ENCODE assay signal across 10 cellular contexts in genomic region chr5:141657937-141658545, GRCh38. TPM values are rescaled to one million over a fixed set of nuclear protein-coding genes. Genes with fewer than 3 reads are reported as not detected.
A peak's percentile ranks its signal among the peaks of the same experiment; 100 is the strongest.
DNase-seq lines count a peak whose midpoint lies in the region; ATAC-seq and TF ChIP-seq lines count a peak whose summit lies in the region.
"Had no signal": no experiment of that assay in that cellular context is flagged by ENCODE, and none has a peak within 500 bp of the region (broad histone marks: within the 10 kb centered on the region; RNA-seq: fewer than 3 reads in every experiment).

No MANE protein-coding gene starts in this region.

- POLR2A ChIA-PET in HEK293 (lab: Yijun Ruan, JAX): interaction anchor here (1.9 kb wide), 1 partner anchor 21 kb away, joined by 9 read pairs; the partner anchor contains the start of genes HDAC3 and RELL2

- no peak overlapping the region for H3K27ac ChIP-seq in HEK293 (ENCODE audit: extremely low read depth, low read depth, low read length)

- H3K4me1 ChIP-seq in HEK293 (ENCODE audit: control insufficient read depth, insufficient read depth, low read length): no peaks in the 10 kb centered on the region
- no peaks in the 10 kb centered on the region; the same call in 1 of the 2 replicates for H3K4me1 ChIP-seq in BE2C

- TF ChIP-seq CTCF in HEK293 (tag by site-specific recombination; IDR thresholded peaks at IDR 0.05) (no peak), BE2C (IDR thresholded peaks at IDR 0.05; ENCODE audit: low read depth, low read length) (no peak)

- H3K36me3 ChIP-seq in HEK293 (ENCODE audit: control insufficient read depth in 2 of 2, insufficient read depth in 1 of 2, low read length in 2 of 2) (peaks cover 0 to 6% of the 10 kb centered on the region in 2 experiments; a peak in 1 of 3 replicates), BE2C (peaks cover 18% of the 10 kb centered on the region)

- no peaks in the 10 kb centered on the region for H3K27me3 ChIP-seq in BE2C

- DNase-seq in GM04504 (ENCODE audit: low read depth): peak; percentile 44
- peak; percentile 84 for DNase-seq in RKO (ENCODE audit: low spot score)
- DNase-seq in iris pigment epithelial cell (ENCODE audit: low read depth): peak; percentile 98
- DNase-seq in iPS-NIHi11 (ENCODE audit: low spot score): no peak
- DNase-seq in BE2C: no peak
- DNase-seq in NCI-H345 treated with DMSO at 0.1 percent for 48 hours (lab: John Stamatoyannopoulos, UW; ENCODE audit: unreplicated experiment): no peak
- DNase-seq: NCI-H187 treated with DMSO at 0.1 percent for 48 hours had no signal

- CTCF ChIA-PET in HEK293 (lab: Yijun Ruan, JAX): interaction anchor here (0.7 to 1.9 kb wide), 4 partner anchors 11 to 357 kb away, joined by 3 to 8 read pairs (median 4); no protein-coding TSS in a partner anchor

- ATAC-seq in GM18505 (IDR thresholded peaks at IDR 0.05; ENCODE audit: unreplicated experiment): no peak
- ATAC-seq: sciatic nerve had no signal

- H3K4me3 ChIP-seq in HEK293 (ENCODE audit: low read depth, low read length): no peak overlapping the region
- no peak overlapping the region for H3K4me3 ChIP-seq in BE2C (ENCODE audit: low read depth, low read length)

- no peak for TF ChIP-seq POLR2A in GM18505 (IDR thresholded peaks at IDR 0.05; ENCODE audit: borderline replicate concordance, extremely low read depth, insufficient read depth, insufficient read length)

- no peaks in the 10 kb centered on the region for H3K9me3 ChIP-seq in HEK293 (ENCODE audit: control insufficient read depth, insufficient read depth, low read depth, low read length)
- no peaks in the 10 kb centered on the region for H3K9me3 ChIP-seq in BE2C

TF ChIP-seq in HEK293, 187 proteins besides CTCF, POLR2A, EP300 and RAD21 (continues in another document):
- TF ChIP-seq HIC1 (tag by site-specific recombination; IDR thresholded peaks at IDR 0.05): peak; percentile 93
- 0 out of 2 replicates have a peak, but pooled peaks have one; percentile 35 for TF ChIP-seq ZBTB10 (tag by site-specific recombination; IDR thresholded peaks at IDR 0.05)
- peak; percentile 81; the same call in 1 of the 2 replicates for TF ChIP-seq ZNF184 (tag by site-specific recombination; IDR thresholded peaks at IDR 0.05)
- peak; percentile 86 for TF ChIP-seq ZFP37 (tag by site-specific recombination; IDR thresholded peaks at IDR 0.05)
- peak; percentile 54; the same call in 1 of the 2 replicates for TF ChIP-seq KLF8 (tag by site-specific recombination; IDR thresholded peaks at IDR 0.05)
- peak; percentile 88; the same call in 1 of the 2 replicates for TF ChIP-seq ZNF660 (tag by site-specific recombination; IDR thresholded peaks at IDR 0.05)
- TF ChIP-seq, protein P1, sequence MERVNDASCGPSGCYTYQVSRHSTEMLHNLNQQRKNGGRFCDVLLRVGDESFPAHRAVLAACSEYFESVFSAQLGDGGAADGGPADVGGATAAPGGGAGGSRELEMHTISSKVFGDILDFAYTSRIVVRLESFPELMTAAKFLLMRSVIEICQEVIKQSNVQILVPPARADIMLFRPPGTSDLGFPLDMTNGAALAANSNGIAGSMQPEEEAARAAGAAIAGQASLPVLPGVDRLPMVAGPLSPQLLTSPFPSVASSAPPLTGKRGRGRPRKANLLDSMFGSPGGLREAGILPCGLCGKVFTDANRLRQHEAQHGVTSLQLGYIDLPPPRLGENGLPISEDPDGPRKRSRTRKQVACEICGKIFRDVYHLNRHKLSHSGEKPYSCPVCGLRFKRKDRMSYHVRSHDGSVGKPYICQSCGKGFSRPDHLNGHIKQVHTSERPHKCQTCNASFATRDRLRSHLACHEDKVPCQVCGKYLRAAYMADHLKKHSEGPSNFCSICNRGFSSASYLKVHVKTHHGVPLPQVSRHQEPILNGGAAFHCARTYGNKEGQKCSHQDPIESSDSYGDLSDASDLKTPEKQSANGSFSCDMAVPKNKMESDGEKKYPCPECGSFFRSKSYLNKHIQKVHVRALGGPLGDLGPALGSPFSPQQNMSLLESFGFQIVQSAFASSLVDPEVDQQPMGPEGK (tag by site-specific recombination; IDR thresholded peaks at IDR 0.05): no peak
- no peak for TF ChIP-seq ZNF830 (tag by site-specific recombination; IDR thresholded peaks at IDR 0.05; ENCODE audit: low read depth)
- no peak for TF ChIP-seq WT1 (tag by site-specific recombination; IDR thresholded peaks at IDR 0.05)
- 0 out of 2 replicates have a peak, but pooled peaks have one; percentile 20 for TF ChIP-seq KLF9 (tag by site-specific recombination; IDR thresholded peaks at IDR 0.05; ENCODE audit: low read depth)
- no peak for TF ChIP-seq BCL6B (tag by site-specific recombination; IDR thresholded peaks at IDR 0.05)
- no peak for TF ChIP-seq KLF7 (tag by site-specific recombination; IDR thresholded peaks at IDR 0.05; ENCODE audit: borderline replicate concordance)
- TF ChIP-seq KLF16 (tag by site-specific recombination; IDR thresholded peaks at IDR 0.05): no peak
- TF ChIP-seq ZNF544 (tag by site-specific recombination; IDR thresholded peaks at IDR 0.05): no peak
- peak; percentile 51; the same call in 1 of the 2 replicates for TF ChIP-seq ZNF394 (tag by site-specific recombination; IDR thresholded peaks at IDR 0.05; ENCODE audit: borderline replicate concordance)
- TF ChIP-seq RBAK (tag by site-specific recombination; IDR thresholded peaks at IDR 0.05): peak; percentile 55; the same call in 1 of the 2 replicates
- 0 out of 2 replicates have a peak, but pooled peaks have one; percentile 37 for TF ChIP-seq ZNF366 (tag by site-specific recombination; conservative IDR thresholded peaks at IDR 0.05)
- 0 out of 2 replicates have a peak, but pooled peaks have one; percentile 38 for TF ChIP-seq ZNF473 (tag by site-specific recombination; IDR thresholded peaks at IDR 0.05)
- TF ChIP-seq SCRT2 (tag by site-specific recombination; IDR thresholded peaks at IDR 0.05): peak; percentile 85
- TF ChIP-seq SETDB1 (IDR thresholded peaks at IDR 0.05; ENCODE audit: insufficient read length, low read length): no peak

RNA-seq across cellular contexts. Expression of gene FCHSD1, which starts 6.8 kb away (rescaled TPM):
- polyA plus RNA-seq in BE2C (2012; ENCODE audit: insufficient read depth, insufficient read length, low read depth): 7.8 TPM

RNA-seq across cellular contexts. Expression of gene RELL2, which starts 21.2 kb away (rescaled TPM):
- 62.2 TPM for polyA plus RNA-seq in BE2C (2012; ENCODE audit: insufficient read depth, insufficient read length, low read depth)

RNA-seq across cellular contexts. Expression of gene HDAC3, which starts 21.4 kb away (rescaled TPM):
- 109 TPM for polyA plus RNA-seq in BE2C (2012; ENCODE audit: insufficient read depth, insufficient read length, low read depth)

RNA-seq across cellular contexts. Expression of gene ARAP3, which starts 24.0 kb away (rescaled TPM):
- polyA plus RNA-seq in BE2C (2012; ENCODE audit: insufficient read depth, insufficient read length, low read depth): 38.1 TPM

RNA-seq across cellular contexts. Expression of gene DIAPH1, which starts 39.2 kb away (rescaled TPM):
- 55.0 TPM for polyA plus RNA-seq in BE2C (2012; ENCODE audit: insufficient read depth, insufficient read length, low read depth)

Comparison
In these comparisons a context has a peak if more than half of its experiments do, and no peak if none do; other contexts are left out.
1. DNase-seq: peak in GM04504 (single experiment), RKO (single experiment) and iris pigment epithelial cell (single experiment); none in iPS-NIHi11 (single experiment), BE2C (single experiment) and NCI-H345 treated with DMSO at 0.1 percent for 48 hours (single experiment).